1 cellular context compared by ENCODE assay signal in the genomic region with DNA sequence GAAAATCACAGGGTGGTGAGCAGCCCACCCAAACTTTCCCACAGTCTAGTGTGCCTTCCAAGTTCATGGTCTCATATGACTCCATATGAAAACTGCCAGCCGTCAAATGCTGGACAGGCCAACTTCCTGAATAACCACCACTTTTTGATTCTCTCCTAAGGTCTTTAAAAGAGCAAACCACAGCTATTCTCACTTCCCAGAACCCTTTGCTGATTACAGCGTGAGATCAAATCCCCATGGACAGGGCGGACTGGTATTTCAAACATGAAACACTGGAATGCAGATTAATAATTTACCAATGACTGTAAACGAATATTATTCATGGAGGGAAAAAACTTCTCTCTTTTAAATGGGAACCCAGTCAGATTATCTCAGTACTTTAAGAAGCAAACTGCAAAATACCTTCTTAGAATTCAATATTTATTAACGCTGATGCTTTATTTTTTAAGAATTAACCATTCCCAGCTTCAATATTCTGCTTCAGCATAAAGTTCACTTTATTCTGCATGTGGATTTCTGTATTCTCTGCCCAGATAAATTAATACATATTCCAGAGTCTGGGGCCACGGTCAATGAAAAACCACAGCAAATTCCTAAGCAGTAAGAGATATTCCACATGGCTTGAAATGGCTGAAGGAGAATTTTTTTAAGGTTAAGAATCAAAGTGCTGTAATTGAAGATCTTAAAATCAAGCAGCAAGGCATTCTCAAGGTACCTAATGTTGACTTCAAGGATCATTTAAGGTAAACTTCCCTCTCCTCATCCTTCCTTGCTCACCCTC.
TF ChIP-seq lines count a peak whose summit lies in the region.

No MANE protein-coding gene starts in this region.

TF ChIP-seq in HepG2, 621 proteins besides CTCF, POLR2A, EP300 and RAD21 (continued from another document and continues in another):
- TF ChIP-seq BCL6 (CRISPR knock-in tag; IDR thresholded peaks at IDR 0.05) (0 out of 2 replicates have a peak, but pooled peaks have one; percentile 20), PHF21A (CRISPR knock-in tag; IDR thresholded peaks at IDR 0.05) (peak; percentile 37; the same call in 1 of the 2 replicates), NR2C2 (CRISPR knock-in tag; IDR thresholded peaks at IDR 0.05; ENCODE audit: borderline replicate concordance) (no peak), RARA (CRISPR knock-in tag; IDR thresholded peaks at IDR 0.05) (peak; percentile 30; the same call in 1 of the 2 replicates), POGZ (CRISPR knock-in tag; IDR thresholded peaks at IDR 0.05) (0 out of 2 replicates have a peak, but pooled peaks have one; percentile 11), MIER3 (CRISPR knock-in tag; IDR thresholded peaks at IDR 0.05; ENCODE audit: borderline replicate concordance) (no peak), LCORL (IDR thresholded peaks at IDR 0.05) (no peak), LCORL (CRISPR knock-in tag; IDR thresholded peaks at IDR 0.05) (no peak), ZBTB8A (CRISPR knock-in tag; IDR thresholded peaks at IDR 0.05; ENCODE audit: borderline replicate concordance, low read depth) (no peak), GTF2F1 (IDR thresholded peaks at IDR 0.05; ENCODE audit: low read length) (no peak), SATB2 (CRISPR knock-in tag; IDR thresholded peaks at IDR 0.05) (no peak), REL (CRISPR knock-in tag; conservative IDR thresholded peaks at IDR 0.05) (no peak), ZNF75D (CRISPR knock-in tag; IDR thresholded peaks at IDR 0.05; ENCODE audit: borderline replicate concordance) (no peak), MEIS1 (CRISPR knock-in tag; IDR thresholded peaks at IDR 0.05; ENCODE audit: borderline replicate concordance) (no peak), GATAD2A (CRISPR knock-in tag; IDR thresholded peaks at IDR 0.05) (0 out of 2 replicates have a peak, but pooled peaks have one; percentile 51), ADNP (CRISPR knock-in tag; IDR thresholded peaks at IDR 0.05) (no peak), KLF9 (CRISPR knock-in tag; IDR thresholded peaks at IDR 0.05; ENCODE audit: low read depth) (no peak), HDAC2 (CRISPR knock-in tag; IDR thresholded peaks at IDR 0.05) (peak; percentile 24; the same call in 1 of the 2 replicates), ZNF383 (CRISPR knock-in tag; IDR thresholded peaks at IDR 0.05; ENCODE audit: borderline replicate concordance) (no peak), ELF3 (CRISPR knock-in tag; IDR thresholded peaks at IDR 0.05) (0 out of 2 replicates have a peak, but pooled peaks have one; percentile 13), ZNF143 (CRISPR knock-in tag; IDR thresholded peaks at IDR 0.05) (peak; percentile 77), ARNTL (CRISPR knock-in tag; IDR thresholded peaks at IDR 0.05) (no peak), ZBTB3 (CRISPR knock-in tag; IDR thresholded peaks at IDR 0.05; ENCODE audit: borderline replicate concordance, low read depth) (no peak), SAP130 (CRISPR knock-in tag; IDR thresholded peaks at IDR 0.05; ENCODE audit: low read depth) (peak; percentile 49), NR2F6 (IDR thresholded peaks at IDR 0.05) (no peak), NR2F6 (CRISPR knock-in tag; IDR thresholded peaks at IDR 0.05) (0 out of 2 replicates have a peak, but pooled peaks have one; percentile 7), TEAD3 (CRISPR knock-in tag; optimal IDR thresholded peaks at IDR 0.05; ENCODE audit: borderline replicate concordance) (peak; percentile 71), MTF1 (CRISPR knock-in tag; IDR thresholded peaks at IDR 0.05) (no peak), HNRNPUL1 (IDR thresholded peaks at IDR 0.05; ENCODE audit: low read depth, low read length) (peak; percentile 57; the same call in 1 of the 2 replicates), SOX13 (IDR thresholded peaks at IDR 0.05) (no peak), SOX13 (CRISPR knock-in tag; conservative IDR thresholded peaks at IDR 0.05 in 1 of 2, IDR thresholded peaks at IDR 0.05 in 1 of 2) (peak in 1 of 2 experiments; percentile 47; a peak in 2 of 4 replicates), NBN (conservative IDR thresholded peaks at IDR 0.05) (no peak), PITX1 (CRISPR knock-in tag; IDR thresholded peaks at IDR 0.05) (no peak)
- TF ChIP-seq, protein P1, sequence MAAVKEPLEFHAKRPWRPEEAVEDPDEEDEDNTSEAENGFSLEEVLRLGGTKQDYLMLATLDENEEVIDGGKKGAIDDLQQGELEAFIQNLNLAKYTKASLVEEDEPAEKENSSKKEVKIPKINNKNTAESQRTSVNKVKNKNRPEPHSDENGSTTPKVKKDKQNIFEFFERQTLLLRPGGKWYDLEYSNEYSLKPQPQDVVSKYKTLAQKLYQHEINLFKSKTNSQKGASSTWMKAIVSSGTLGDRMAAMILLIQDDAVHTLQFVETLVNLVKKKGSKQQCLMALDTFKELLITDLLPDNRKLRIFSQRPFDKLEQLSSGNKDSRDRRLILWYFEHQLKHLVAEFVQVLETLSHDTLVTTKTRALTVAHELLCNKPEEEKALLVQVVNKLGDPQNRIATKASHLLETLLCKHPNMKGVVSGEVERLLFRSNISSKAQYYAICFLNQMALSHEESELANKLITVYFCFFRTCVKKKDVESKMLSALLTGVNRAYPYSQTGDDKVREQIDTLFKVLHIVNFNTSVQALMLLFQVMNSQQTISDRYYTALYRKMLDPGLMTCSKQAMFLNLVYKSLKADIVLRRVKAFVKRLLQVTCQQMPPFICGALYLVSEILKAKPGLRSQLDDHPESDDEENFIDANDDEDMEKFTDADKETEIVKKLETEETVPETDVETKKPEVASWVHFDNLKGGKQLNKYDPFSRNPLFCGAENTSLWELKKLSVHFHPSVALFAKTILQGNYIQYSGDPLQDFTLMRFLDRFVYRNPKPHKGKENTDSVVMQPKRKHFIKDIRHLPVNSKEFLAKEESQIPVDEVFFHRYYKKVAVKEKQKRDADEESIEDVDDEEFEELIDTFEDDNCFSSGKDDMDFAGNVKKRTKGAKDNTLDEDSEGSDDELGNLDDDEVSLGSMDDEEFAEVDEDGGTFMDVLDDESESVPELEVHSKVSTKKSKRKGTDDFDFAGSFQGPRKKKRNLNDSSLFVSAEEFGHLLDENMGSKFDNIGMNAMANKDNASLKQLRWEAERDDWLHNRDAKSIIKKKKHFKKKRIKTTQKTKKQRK (IDR thresholded peaks at IDR 0.05; ENCODE audit: low read length): no peak
- TF ChIP-seq, protein P2, sequence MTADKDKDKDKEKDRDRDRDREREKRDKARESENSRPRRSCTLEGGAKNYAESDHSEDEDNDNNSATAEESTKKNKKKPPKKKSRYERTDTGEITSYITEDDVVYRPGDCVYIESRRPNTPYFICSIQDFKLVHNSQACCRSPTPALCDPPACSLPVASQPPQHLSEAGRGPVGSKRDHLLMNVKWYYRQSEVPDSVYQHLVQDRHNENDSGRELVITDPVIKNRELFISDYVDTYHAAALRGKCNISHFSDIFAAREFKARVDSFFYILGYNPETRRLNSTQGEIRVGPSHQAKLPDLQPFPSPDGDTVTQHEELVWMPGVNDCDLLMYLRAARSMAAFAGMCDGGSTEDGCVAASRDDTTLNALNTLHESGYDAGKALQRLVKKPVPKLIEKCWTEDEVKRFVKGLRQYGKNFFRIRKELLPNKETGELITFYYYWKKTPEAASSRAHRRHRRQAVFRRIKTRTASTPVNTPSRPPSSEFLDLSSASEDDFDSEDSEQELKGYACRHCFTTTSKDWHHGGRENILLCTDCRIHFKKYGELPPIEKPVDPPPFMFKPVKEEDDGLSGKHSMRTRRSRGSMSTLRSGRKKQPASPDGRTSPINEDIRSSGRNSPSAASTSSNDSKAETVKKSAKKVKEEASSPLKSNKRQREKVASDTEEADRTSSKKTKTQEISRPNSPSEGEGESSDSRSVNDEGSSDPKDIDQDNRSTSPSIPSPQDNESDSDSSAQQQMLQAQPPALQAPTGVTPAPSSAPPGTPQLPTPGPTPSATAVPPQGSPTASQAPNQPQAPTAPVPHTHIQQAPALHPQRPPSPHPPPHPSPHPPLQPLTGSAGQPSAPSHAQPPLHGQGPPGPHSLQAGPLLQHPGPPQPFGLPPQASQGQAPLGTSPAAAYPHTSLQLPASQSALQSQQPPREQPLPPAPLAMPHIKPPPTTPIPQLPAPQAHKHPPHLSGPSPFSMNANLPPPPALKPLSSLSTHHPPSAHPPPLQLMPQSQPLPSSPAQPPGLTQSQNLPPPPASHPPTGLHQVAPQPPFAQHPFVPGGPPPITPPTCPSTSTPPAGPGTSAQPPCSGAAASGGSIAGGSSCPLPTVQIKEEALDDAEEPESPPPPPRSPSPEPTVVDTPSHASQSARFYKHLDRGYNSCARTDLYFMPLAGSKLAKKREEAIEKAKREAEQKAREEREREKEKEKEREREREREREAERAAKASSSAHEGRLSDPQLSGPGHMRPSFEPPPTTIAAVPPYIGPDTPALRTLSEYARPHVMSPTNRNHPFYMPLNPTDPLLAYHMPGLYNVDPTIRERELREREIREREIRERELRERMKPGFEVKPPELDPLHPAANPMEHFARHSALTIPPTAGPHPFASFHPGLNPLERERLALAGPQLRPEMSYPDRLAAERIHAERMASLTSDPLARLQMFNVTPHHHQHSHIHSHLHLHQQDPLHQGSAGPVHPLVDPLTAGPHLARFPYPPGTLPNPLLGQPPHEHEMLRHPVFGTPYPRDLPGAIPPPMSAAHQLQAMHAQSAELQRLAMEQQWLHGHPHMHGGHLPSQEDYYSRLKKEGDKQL (CRISPR knock-in tag; IDR thresholded peaks at IDR 0.05; ENCODE audit: low read depth): no peak
- TF ChIP-seq, protein P3, sequence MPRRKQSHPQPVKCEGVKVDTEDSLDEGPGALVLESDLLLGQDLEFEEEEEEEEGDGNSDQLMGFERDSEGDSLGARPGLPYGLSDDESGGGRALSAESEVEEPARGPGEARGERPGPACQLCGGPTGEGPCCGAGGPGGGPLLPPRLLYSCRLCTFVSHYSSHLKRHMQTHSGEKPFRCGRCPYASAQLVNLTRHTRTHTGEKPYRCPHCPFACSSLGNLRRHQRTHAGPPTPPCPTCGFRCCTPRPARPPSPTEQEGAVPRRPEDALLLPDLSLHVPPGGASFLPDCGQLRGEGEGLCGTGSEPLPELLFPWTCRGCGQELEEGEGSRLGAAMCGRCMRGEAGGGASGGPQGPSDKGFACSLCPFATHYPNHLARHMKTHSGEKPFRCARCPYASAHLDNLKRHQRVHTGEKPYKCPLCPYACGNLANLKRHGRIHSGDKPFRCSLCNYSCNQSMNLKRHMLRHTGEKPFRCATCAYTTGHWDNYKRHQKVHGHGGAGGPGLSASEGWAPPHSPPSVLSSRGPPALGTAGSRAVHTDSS (CRISPR knock-in tag; conservative IDR thresholded peaks at IDR 0.05): no peak
- TF ChIP-seq, protein P4, sequence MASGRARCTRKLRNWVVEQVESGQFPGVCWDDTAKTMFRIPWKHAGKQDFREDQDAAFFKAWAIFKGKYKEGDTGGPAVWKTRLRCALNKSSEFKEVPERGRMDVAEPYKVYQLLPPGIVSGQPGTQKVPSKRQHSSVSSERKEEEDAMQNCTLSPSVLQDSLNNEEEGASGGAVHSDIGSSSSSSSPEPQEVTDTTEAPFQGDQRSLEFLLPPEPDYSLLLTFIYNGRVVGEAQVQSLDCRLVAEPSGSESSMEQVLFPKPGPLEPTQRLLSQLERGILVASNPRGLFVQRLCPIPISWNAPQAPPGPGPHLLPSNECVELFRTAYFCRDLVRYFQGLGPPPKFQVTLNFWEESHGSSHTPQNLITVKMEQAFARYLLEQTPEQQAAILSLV (CRISPR knock-in tag; IDR thresholded peaks at IDR 0.05; ENCODE audit: borderline replicate concordance): no peak
- TF ChIP-seq, protein P5, sequence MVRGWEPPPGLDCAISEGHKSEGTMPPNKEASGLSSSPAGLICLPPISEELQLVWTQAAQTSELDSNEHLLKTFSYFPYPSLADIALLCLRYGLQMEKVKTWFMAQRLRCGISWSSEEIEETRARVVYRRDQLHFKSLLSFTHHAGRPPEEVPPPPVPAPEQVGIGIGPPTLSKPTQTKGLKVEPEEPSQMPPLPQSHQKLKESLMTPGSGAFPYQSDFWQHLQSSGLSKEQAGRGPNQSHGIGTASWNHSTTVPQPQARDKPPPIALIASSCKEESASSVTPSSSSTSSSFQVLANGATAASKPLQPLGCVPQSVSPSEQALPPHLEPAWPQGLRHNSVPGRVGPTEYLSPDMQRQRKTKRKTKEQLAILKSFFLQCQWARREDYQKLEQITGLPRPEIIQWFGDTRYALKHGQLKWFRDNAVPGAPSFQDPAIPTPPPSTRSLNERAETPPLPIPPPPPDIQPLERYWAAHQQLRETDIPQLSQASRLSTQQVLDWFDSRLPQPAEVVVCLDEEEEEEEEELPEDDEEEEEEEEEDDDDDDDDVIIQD (CRISPR knock-in tag; IDR thresholded peaks at IDR 0.05; ENCODE audit: low read depth): peak; percentile 77; the same call in 1 of the 2 replicates
- TF ChIP-seq, protein P6, sequence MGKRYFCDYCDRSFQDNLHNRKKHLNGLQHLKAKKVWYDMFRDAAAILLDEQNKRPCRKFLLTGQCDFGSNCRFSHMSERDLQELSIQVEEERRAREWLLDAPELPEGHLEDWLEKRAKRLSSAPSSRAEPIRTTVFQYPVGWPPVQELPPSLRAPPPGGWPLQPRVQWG (CRISPR knock-in tag; IDR thresholded peaks at IDR 0.05; ENCODE audit: borderline replicate concordance, low read depth): no peak
- TF ChIP-seq, protein P7, sequence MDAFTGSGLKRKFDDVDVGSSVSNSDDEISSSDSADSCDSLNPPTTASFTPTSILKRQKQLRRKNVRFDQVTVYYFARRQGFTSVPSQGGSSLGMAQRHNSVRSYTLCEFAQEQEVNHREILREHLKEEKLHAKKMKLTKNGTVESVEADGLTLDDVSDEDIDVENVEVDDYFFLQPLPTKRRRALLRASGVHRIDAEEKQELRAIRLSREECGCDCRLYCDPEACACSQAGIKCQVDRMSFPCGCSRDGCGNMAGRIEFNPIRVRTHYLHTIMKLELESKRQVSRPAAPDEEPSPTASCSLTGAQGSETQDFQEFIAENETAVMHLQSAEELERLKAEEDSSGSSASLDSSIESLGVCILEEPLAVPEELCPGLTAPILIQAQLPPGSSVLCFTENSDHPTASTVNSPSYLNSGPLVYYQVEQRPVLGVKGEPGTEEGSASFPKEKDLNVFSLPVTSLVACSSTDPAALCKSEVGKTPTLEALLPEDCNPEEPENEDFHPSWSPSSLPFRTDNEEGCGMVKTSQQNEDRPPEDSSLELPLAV (CRISPR knock-in tag; conservative IDR thresholded peaks at IDR 0.05; ENCODE audit: low read depth): no peak
- TF ChIP-seq, protein P8, sequence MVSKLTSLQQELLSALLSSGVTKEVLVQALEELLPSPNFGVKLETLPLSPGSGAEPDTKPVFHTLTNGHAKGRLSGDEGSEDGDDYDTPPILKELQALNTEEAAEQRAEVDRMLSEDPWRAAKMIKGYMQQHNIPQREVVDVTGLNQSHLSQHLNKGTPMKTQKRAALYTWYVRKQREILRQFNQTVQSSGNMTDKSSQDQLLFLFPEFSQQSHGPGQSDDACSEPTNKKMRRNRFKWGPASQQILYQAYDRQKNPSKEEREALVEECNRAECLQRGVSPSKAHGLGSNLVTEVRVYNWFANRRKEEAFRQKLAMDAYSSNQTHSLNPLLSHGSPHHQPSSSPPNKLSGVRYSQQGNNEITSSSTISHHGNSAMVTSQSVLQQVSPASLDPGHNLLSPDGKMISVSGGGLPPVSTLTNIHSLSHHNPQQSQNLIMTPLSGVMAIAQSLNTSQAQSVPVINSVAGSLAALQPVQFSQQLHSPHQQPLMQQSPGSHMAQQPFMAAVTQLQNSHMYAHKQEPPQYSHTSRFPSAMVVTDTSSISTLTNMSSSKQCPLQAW (CRISPR knock-in tag; IDR thresholded peaks at IDR 0.05): peak; percentile 57; the same call in 1 of the 2 replicates
- TF ChIP-seq, protein P9, sequence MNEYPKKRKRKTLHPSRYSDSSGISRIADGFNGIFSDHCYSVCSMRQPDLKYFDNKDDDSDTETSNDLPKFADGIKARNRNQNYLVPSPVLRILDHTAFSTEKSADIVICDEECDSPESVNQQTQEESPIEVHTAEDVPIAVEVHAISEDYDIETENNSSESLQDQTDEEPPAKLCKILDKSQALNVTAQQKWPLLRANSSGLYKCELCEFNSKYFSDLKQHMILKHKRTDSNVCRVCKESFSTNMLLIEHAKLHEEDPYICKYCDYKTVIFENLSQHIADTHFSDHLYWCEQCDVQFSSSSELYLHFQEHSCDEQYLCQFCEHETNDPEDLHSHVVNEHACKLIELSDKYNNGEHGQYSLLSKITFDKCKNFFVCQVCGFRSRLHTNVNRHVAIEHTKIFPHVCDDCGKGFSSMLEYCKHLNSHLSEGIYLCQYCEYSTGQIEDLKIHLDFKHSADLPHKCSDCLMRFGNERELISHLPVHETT (CRISPR knock-in tag; conservative IDR thresholded peaks at IDR 0.05): no peak
